ENCODE assay signal across 8 cellular contexts in the genomic region with DNA sequence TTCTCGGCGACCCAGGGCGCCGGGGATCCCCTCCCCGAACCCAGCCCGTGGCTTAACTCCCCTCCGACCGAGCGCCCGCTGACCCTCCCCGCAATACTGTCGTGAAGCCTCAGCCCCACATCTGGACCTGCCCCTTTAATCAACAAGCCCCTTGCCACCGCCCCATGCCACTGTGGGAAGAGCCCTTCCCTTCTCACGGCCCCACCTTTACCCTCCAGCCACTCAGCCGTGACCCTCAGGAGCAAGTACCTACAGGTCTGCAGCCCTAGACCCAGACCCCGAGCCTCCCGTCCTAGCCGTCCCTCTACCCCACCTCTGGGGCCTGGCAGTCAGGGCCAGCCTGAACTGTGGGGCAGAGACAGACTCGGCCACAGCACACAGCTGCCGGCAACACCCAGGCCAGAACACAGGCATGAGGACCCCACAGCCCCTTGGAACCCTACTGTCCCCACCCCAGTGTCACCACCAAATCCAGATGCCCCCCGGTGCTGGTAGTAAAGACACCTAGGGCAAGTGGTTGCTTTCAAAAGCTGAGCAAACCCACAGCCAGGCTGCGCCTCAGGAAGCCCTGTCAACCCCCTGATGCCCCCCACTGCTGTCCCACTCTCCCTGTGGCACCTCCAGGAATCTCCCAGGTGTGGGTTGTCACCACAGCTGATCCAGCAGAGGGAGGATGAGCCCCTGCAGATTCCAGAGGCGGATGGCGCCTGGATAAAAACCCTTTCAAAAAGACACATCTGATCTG. TPM values are rescaled to one million over a fixed set of nuclear protein-coding genes. Genes with fewer than 3 reads are reported as not detected.
DNase-seq lines count a peak whose midpoint lies in the region; ATAC-seq, FAIRE-seq and TF ChIP-seq lines count a peak whose summit lies in the region.

No MANE protein-coding gene starts in this region.

- H3K9me3 ChIP-seq in keratinocyte (ENCODE audit: control insufficient read depth, low read depth, low read length) (no peaks in the 10 kb centered on the region), stomach (no peaks in the 10 kb centered on the region)

- H3K27ac ChIP-seq in keratinocyte (ENCODE audit: control insufficient read depth, insufficient read depth, low read length) (no peak overlapping the region), stomach (peak overlapping the region in 4 of 5 donors; percentile 61 to 85 (median 74))

- peak overlapping the region; percentile 9 to 65 (median 58) for H3K4me3 Mint-ChIP-seq in IgD-negative memory B cell

- peak overlapping the region; percentile 70 for H2AFZ ChIP-seq in keratinocyte (ENCODE audit: control insufficient read depth, low read length)

- 14 to 23% (median 21%) methylated on average over 18 to 24 of the region's 24 CpGs for WGBS in stomach, 5 donors

- dilution Hi-C loops in keratinocyte (cut with MboI; ENCODE audit: extremely low pct_ligation_motif_present, low sequenced_read_pairs): no loop called here

- DNase-seq in astrocyte of the spinal cord (ENCODE audit: low read depth, low spot score) (no peak), keratinocyte (ENCODE audit: low read depth, low spot score) (no peak), stomach (no peak), NCI-H446 (lab: John Stamatoyannopoulos, UW) (no peak)
- no peak for DNase-seq in stimulated activated naive CD4-positive, alpha-beta T cell (lab: John Stamatoyannopoulos, UW)

- intact Hi-C loops in stomach (cut with DNase I; ENCODE audit: low total_unique reads): loop anchor here (10.0 kb wide), 2 partner anchors 188 to 278 kb away; partner anchors contain the start of gene FAM117A

- H4K20me1 ChIP-seq in keratinocyte (ENCODE audit: control insufficient read depth, extremely low read depth, insufficient read depth, low read length): no peaks in the 10 kb centered on the region

- no peak for ATAC-seq in GM19328 (IDR thresholded peaks at IDR 0.05; ENCODE audit: unreplicated experiment)
- no peak for ATAC-seq in GM21786 (IDR thresholded peaks at IDR 0.05; ENCODE audit: unreplicated experiment)

- in situ Hi-C loops in astrocyte of the spinal cord (cut with HindIII; ENCODE audit: low sequenced_read_pairs): no loop called here

- peak overlapping the region; percentile 51 for H3K4me3 ChIP-seq in astrocyte of the spinal cord (ENCODE audit: low read depth, low read length)
- H3K4me3 ChIP-seq in keratinocyte (ENCODE audit: control insufficient read depth in 2 of 3, extremely low read depth in 1 of 3, insufficient read depth in 2 of 3, low read depth in 1 of 3, low read length in 3 of 3): peak overlapping the region; percentile 46 to 79 (median 73)
- peak overlapping the region; percentile 57 to 83 (median 74) for H3K4me3 ChIP-seq in stomach

- TF ChIP-seq CTCF in astrocyte of the spinal cord (IDR thresholded peaks at IDR 0.05; ENCODE audit: low read depth, low read length): no peak
- TF ChIP-seq CTCF in keratinocyte (optimal IDR thresholded peaks at IDR 0.05 in 1 of 3, IDR thresholded peaks at IDR 0.05 in 1 of 3, conservative IDR thresholded peaks at IDR 0.05 in 1 of 3; ENCODE audit: extremely low read depth in 1 of 3, insufficient read depth in 2 of 3, low read length in 3 of 3): no peak
- no peak for TF ChIP-seq CTCF in stomach (IDR thresholded peaks at IDR 0.05)

- peak overlapping the region; percentile 88 for H3K4me2 ChIP-seq in keratinocyte (ENCODE audit: control insufficient read depth, extremely low read depth, insufficient read depth, low read depth, low read length)

- H3K79me2 ChIP-seq in keratinocyte (ENCODE audit: control insufficient read depth, insufficient read depth, low read length): no peaks in the 10 kb centered on the region

- no peak for FAIRE-seq in keratinocyte (lab: Jason Lieb, UNC)

- no peaks in the 10 kb centered on the region for H3K9me1 ChIP-seq in keratinocyte (ENCODE audit: control insufficient read depth, extremely low read depth, insufficient read depth, low read length)

- H3K27ac Mint-ChIP-seq in IgD-negative memory B cell: no peak overlapping the region

- H3K36me3 ChIP-seq in keratinocyte (ENCODE audit: control insufficient read depth in 2 of 2, extremely low read depth in 1 of 2, insufficient read depth in 2 of 2, low read length in 2 of 2) (no peaks in the 10 kb centered on the region), stomach (no peaks in the 10 kb centered on the region)

- H3K9me3 Mint-ChIP-seq in IgD-negative memory B cell: no peaks in the 10 kb centered on the region

- TF ChIP-seq POLR2A in stomach (IDR thresholded peaks at IDR 0.05): no peak

- H3K4me1 ChIP-seq in keratinocyte (ENCODE audit: control insufficient read depth, extremely low read depth, insufficient read depth, low read length) (peaks cover under 1% of the 10 kb centered on the region), stomach (peaks cover 19 to 56% (median 37%) of the 10 kb centered on the region in 4 donors)

- H3K27me3 Mint-ChIP-seq in IgD-negative memory B cell: peaks cover 32% of the 10 kb centered on the region

- no peaks in the 10 kb centered on the region for H3K36me3 Mint-ChIP-seq in IgD-negative memory B cell

- H3K4me1 Mint-ChIP-seq in IgD-negative memory B cell: peaks cover 0 to 5% (median 2%) of the 10 kb centered on the region in 3 donors

- TF ChIP-seq EP300 in stomach (IDR thresholded peaks at IDR 0.05): no peak

- H3K9ac ChIP-seq in keratinocyte (ENCODE audit: control insufficient read depth, extremely low read depth, insufficient read depth, low read length): no peak overlapping the region

- H3K27me3 ChIP-seq in keratinocyte (ENCODE audit: control insufficient read depth, extremely low read depth, insufficient read depth, low read length) (peaks cover 36% of the 10 kb centered on the region), stomach (peaks cover 0 to 58% (median 16%) of the 10 kb centered on the region in 3 donors)

RNA-seq across cellular contexts. Expression of gene NXPH3, which starts 1.4 kb away (rescaled TPM):
- polyA plus RNA-seq in IgD-negative memory B cell (not detected), keratinocyte (0.08 to 0.16 TPM (median 0.12 TPM) in 3 replicates), stomach (1 to 10 TPM in 1 of 3 donors, under 1 TPM in 2; 0.50 to 2.6 (median 0.92) TPM)
- polyA plus RNA-seq in keratinocyte (2011; ENCODE audit: low read depth): not detected
- polyA plus RNA-seq in keratinocyte (2011; cell fraction: cytosol; rRNA removed): 0.05 and 0.14 TPM in 2 replicates
- polyA plus RNA-seq in keratinocyte (2011; cell fraction: nucleus; rRNA removed): 0.11 and 0.13 TPM in 2 replicates
- 0.08 and 0.14 TPM in 2 replicates for polyA plus RNA-seq in keratinocyte (2012; ENCODE audit: low replicate concordance)
- 0.03 to 0.69 TPM (median 0.35 TPM) in 3 replicates for polyA minus RNA-seq in keratinocyte
- polyA minus RNA-seq in keratinocyte (2011; cell fraction: cytosol; rRNA and poly(A)+ RNA removed): not detected
- not detected in 2 replicates for polyA minus RNA-seq in keratinocyte (2011; cell fraction: nucleus; rRNA and poly(A)+ RNA removed)
- total RNA-seq in stomach: 10 to 100 TPM in 1 of 5 donors, 1 to 10 TPM in 2, not detected in 2; 1.0 to 10.7 (median 1.3) TPM
